In genomic region chr6:18154507-18155272, GRCh38 we compare ENCODE assay signal across 1 cellular context.
A peak's percentile ranks its signal among the peaks of the same experiment; 100 is the strongest.
TF ChIP-seq lines count a peak whose summit lies in the region.

TPMT (minus strand) TSS chr6:18155077; CDS start chr6:18149127, 5,950 bp downstream.

TF ChIP-seq in HepG2, 621 proteins besides CTCF, POLR2A, EP300 and RAD21 (continued from another document and continues in another):
- TF ChIP-seq DMTF1 (CRISPR knock-in tag; IDR thresholded peaks at IDR 0.05) (no peak), ZNF44 (CRISPR knock-in tag; IDR thresholded peaks at IDR 0.05) (no peak), ATF7 (IDR thresholded peaks at IDR 0.05) (no peak), ATF7 (CRISPR knock-in tag; IDR thresholded peaks at IDR 0.05) (no peak), HNRNPH1 (optimal IDR thresholded peaks at IDR 0.05; ENCODE audit: low read depth, low read length) (no peak), NAIF1 (CRISPR knock-in tag; IDR thresholded peaks at IDR 0.05; ENCODE audit: borderline replicate concordance) (no peak), HMG20A (CRISPR knock-in tag; IDR thresholded peaks at IDR 0.05; ENCODE audit: borderline replicate concordance) (0 out of 2 replicates have a peak, but pooled peaks have one; percentile 14), FOSL1 (CRISPR knock-in tag; IDR thresholded peaks at IDR 0.05; ENCODE audit: borderline replicate concordance) (no peak), CENPBD1 (CRISPR knock-in tag; IDR thresholded peaks at IDR 0.05; ENCODE audit: borderline replicate concordance, low read depth) (no peak), KLF11 (CRISPR knock-in tag; IDR thresholded peaks at IDR 0.05) (no peak), NR2F6 (IDR thresholded peaks at IDR 0.05) (no peak), NR2F6 (CRISPR knock-in tag; IDR thresholded peaks at IDR 0.05) (no peak), NFYB (CRISPR knock-in tag; IDR thresholded peaks at IDR 0.05) (no peak; the same call in 1 of the 2 replicates), BORCS8-MEF2B (CRISPR knock-in tag; IDR thresholded peaks at IDR 0.05) (peak; percentile 67), ZNF567 (CRISPR knock-in tag; IDR thresholded peaks at IDR 0.05; ENCODE audit: borderline replicate concordance) (peak; percentile 56; the same call in 1 of the 2 replicates), ZNF232 (CRISPR knock-in tag; IDR thresholded peaks at IDR 0.05; ENCODE audit: borderline replicate concordance) (no peak), DR1 (CRISPR knock-in tag; IDR thresholded peaks at IDR 0.05) (no peak; the same call in 1 of the 2 replicates), ZBTB37 (CRISPR knock-in tag; IDR thresholded peaks at IDR 0.05) (no peak), PAXIP1 (CRISPR knock-in tag; conservative IDR thresholded peaks at IDR 0.05) (peak; percentile 41; the same call in 1 of the 2 replicates), RBAK (CRISPR knock-in tag; IDR thresholded peaks at IDR 0.05) (no peak), PRMT3 (CRISPR knock-in tag; IDR thresholded peaks at IDR 0.05; ENCODE audit: borderline replicate concordance, low read depth) (no peak), YEATS2 (CRISPR knock-in tag; IDR thresholded peaks at IDR 0.05; ENCODE audit: borderline replicate concordance) (peak; percentile 74; the same call in 1 of the 2 replicates), ZNF792 (CRISPR knock-in tag; IDR thresholded peaks at IDR 0.05) (0 out of 2 replicates have a peak, but pooled peaks have one; percentile 65), ZNF775 (CRISPR knock-in tag; IDR thresholded peaks at IDR 0.05; ENCODE audit: borderline replicate concordance) (no peak), SMAD3 (CRISPR knock-in tag; IDR thresholded peaks at IDR 0.05) (no peak), ZNF235 (CRISPR knock-in tag; IDR thresholded peaks at IDR 0.05; ENCODE audit: borderline replicate concordance) (no peak), MED13 (CRISPR knock-in tag; IDR thresholded peaks at IDR 0.05) (no peak), RFXANK (CRISPR knock-in tag; IDR thresholded peaks at IDR 0.05) (no peak), ZSCAN30 (CRISPR knock-in tag; IDR thresholded peaks at IDR 0.05) (no peak), ZBTB33 (CRISPR knock-in tag; IDR thresholded peaks at IDR 0.05) (no peak), IKZF4 (CRISPR knock-in tag; IDR thresholded peaks at IDR 0.05; ENCODE audit: borderline replicate concordance, low read depth, not compliant biosample characterization) (peak; percentile 41), TCF7L2 (IDR thresholded peaks at IDR 0.05; ENCODE audit: low read depth, low read length) (no peak), SUZ12 (IDR thresholded peaks at IDR 0.05; ENCODE audit: low read depth, low read length) (no peak), AHR (CRISPR knock-in tag; IDR thresholded peaks at IDR 0.05) (no peak), ZNF530 (CRISPR knock-in tag; IDR thresholded peaks at IDR 0.05; ENCODE audit: low read depth) (no peak)
- TF ChIP-seq, protein P1, sequence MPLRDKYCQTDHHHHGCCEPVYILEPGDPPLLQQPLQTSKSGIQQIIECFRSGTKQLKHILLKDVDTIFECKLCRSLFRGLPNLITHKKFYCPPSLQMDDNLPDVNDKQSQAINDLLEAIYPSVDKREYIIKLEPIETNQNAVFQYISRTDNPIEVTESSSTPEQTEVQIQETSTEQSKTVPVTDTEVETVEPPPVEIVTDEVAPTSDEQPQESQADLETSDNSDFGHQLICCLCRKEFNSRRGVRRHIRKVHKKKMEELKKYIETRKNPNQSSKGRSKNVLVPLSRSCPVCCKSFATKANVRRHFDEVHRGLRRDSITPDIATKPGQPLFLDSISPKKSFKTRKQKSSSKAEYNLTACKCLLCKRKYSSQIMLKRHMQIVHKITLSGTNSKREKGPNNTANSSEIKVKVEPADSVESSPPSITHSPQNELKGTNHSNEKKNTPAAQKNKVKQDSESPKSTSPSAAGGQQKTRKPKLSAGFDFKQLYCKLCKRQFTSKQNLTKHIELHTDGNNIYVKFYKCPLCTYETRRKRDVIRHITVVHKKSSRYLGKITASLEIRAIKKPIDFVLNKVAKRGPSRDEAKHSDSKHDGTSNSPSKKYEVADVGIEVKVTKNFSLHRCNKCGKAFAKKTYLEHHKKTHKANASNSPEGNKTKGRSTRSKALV (CRISPR knock-in tag; IDR thresholded peaks at IDR 0.05): no peak; the same call in 1 of the 2 replicates
- TF ChIP-seq, protein P2, sequence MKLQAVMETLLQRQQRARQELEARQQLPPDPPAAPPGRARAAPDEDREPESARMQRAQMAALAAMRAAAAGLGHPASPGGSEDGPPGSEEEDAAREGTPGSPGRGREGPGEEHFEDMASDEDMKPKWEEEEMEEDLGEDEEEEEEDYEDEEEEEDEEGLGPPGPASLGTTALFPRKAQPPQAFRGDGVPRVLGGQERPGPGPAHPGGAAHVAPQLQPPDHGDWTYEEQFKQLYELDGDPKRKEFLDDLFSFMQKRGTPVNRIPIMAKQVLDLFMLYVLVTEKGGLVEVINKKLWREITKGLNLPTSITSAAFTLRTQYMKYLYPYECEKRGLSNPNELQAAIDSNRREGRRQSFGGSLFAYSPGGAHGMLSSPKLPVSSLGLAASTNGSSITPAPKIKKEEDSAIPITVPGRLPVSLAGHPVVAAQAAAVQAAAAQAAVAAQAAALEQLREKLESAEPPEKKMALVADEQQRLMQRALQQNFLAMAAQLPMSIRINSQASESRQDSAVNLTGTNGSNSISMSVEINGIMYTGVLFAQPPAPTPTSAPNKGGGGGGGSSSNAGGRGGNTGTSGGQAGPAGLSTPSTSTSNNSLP (IDR thresholded peaks at IDR 0.05; ENCODE audit: low read depth, low read length): no peak
- TF ChIP-seq, protein P3, sequence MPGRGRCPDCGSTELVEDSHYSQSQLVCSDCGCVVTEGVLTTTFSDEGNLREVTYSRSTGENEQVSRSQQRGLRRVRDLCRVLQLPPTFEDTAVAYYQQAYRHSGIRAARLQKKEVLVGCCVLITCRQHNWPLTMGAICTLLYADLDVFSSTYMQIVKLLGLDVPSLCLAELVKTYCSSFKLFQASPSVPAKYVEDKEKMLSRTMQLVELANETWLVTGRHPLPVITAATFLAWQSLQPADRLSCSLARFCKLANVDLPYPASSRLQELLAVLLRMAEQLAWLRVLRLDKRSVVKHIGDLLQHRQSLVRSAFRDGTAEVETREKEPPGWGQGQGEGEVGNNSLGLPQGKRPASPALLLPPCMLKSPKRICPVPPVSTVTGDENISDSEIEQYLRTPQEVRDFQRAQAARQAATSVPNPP (CRISPR knock-in tag; IDR thresholded peaks at IDR 0.05): no peak
- TF ChIP-seq, protein P4, sequence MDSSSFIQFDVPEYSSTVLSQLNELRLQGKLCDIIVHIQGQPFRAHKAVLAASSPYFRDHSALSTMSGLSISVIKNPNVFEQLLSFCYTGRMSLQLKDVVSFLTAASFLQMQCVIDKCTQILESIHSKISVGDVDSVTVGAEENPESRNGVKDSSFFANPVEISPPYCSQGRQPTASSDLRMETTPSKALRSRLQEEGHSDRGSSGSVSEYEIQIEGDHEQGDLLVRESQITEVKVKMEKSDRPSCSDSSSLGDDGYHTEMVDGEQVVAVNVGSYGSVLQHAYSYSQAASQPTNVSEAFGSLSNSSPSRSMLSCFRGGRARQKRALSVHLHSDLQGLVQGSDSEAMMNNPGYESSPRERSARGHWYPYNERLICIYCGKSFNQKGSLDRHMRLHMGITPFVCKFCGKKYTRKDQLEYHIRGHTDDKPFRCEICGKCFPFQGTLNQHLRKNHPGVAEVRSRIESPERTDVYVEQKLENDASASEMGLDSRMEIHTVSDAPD (CRISPR knock-in tag; IDR thresholded peaks at IDR 0.05): no peak
- TF ChIP-seq, protein P5, sequence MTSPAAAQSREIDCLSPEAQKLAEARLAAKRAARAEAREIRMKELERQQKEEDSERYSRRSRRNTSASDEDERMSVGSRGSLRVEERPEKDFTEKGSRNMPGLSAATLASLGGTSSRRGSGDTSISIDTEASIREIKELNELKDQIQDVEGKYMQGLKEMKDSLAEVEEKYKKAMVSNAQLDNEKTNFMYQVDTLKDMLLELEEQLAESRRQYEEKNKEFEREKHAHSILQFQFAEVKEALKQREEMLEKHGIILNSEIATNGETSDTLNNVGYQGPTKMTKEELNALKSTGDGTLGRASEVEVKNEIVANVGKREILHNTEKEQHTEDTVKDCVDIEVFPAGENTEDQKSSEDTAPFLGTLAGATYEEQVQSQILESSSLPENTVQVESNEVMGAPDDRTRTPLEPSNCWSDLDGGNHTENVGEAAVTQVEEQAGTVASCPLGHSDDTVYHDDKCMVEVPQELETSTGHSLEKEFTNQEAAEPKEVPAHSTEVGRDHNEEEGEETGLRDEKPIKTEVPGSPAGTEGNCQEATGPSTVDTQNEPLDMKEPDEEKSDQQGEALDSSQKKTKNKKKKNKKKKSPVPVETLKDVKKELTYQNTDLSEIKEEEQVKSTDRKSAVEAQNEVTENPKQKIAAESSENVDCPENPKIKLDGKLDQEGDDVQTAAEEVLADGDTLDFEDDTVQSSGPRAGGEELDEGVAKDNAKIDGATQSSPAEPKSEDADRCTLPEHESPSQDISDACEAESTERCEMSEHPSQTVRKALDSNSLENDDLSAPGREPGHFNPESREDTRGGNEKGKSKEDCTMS (CRISPR knock-in tag; conservative IDR thresholded peaks at IDR 0.05): no peak
